8 cellular contexts compared by ENCODE assay signal in genomic region chr1:235073331-235073967, GRCh38. TPM values are rescaled to one million over a fixed set of nuclear protein-coding genes. Genes with fewer than 3 reads are reported as not detected.
DNase-seq lines count a peak whose midpoint lies in the region; ATAC-seq and TF ChIP-seq lines count a peak whose summit lies in the region.

No MANE protein-coding gene starts in this region.

- no peaks in the 10 kb centered on the region for H3K79me1 ChIP-seq in mesenchymal stem cell (replicated peaks; ENCODE audit: low read length, poor library complexity, severe bottlenecking)

- ATAC-seq in upper lobe of left lung (ENCODE audit: low FRiP score in 2 of 2) (peak; percentile 28 to 88), HG03159 (IDR thresholded peaks at IDR 0.05; ENCODE audit: unreplicated experiment) (no peak)

- H3K36me3 ChIP-seq in mesenchymal stem cell (ENCODE audit: control insufficient read depth in 1 of 2, insufficient read depth in 2 of 2, low read depth in 1 of 2, low read length in 2 of 2) (no peaks in the 10 kb centered on the region), upper lobe of left lung (no peaks in the 10 kb centered on the region), adrenal gland (replicated peaks in 1 of 2) (no peaks in the 10 kb centered on the region)

- H3K4ac ChIP-seq in mesenchymal stem cell (ENCODE audit: low read depth in 1 of 2, low read length in 2 of 2) = peak overlapping the region; percentile 68 to 75

- no peaks in the 10 kb centered on the region for H3K9me3 ChIP-seq in mesenchymal stem cell (ENCODE audit: control insufficient read depth, low read length)
- no peaks in the 10 kb centered on the region for H3K9me3 ChIP-seq in upper lobe of left lung
- no peaks in the 10 kb centered on the region for H3K9me3 ChIP-seq in adrenal gland (replicated peaks in 1 of 3)

- intact Hi-C loops in adrenal gland (cut with DNase I) = loop anchor here in 1 of 2 donors (5.0 kb wide), 1 partner anchor 86 kb away; no protein-coding TSS in a partner anchor

- peak overlapping the region; percentile 83 to 95 for H2BK12ac ChIP-seq in mesenchymal stem cell (ENCODE audit: low read length in 2 of 2)

- TF ChIP-seq POLR2A in upper lobe of left lung (IDR thresholded peaks at IDR 0.05) (peak in 2 of 4 donors; percentile 23 to 75), adrenal gland (IDR thresholded peaks at IDR 0.05) (no peak)

- H2BK120ac ChIP-seq in mesenchymal stem cell (ENCODE audit: low read depth, low read length) = no peak overlapping the region

- H4K8ac ChIP-seq in mesenchymal stem cell (ENCODE audit: low read length) = peak overlapping the region; percentile 56

- TF ChIP-seq EP300 in upper lobe of left lung (IDR thresholded peaks at IDR 0.05) = peak; percentile 69 to 99 (median 92)

- WGBS in mesenchymal stem cell = 97% methylated on average over 20 of the region's 20 CpGs
- WGBS in upper lobe of left lung, 2 donors = 34 to 81% methylated on average over 3 to 20 of the region's 20 CpGs
- WGBS in adrenal gland, 4 donors = 77 to 92% (median 89%) methylated on average over 15 to 20 of the region's 20 CpGs

- H3K4me2 ChIP-seq in mesenchymal stem cell (ENCODE audit: low read length, poor library complexity, severe bottlenecking) = no peak overlapping the region

- H3K27me3 ChIP-seq in mesenchymal stem cell (ENCODE audit: control insufficient read depth in 1 of 2, insufficient read depth in 1 of 2, low read length in 2 of 2) (no peaks in the 10 kb centered on the region), upper lobe of left lung (no peaks in the 10 kb centered on the region), adrenal gland (no peaks in the 10 kb centered on the region)

- H3K18ac ChIP-seq in mesenchymal stem cell (ENCODE audit: low read depth in 1 of 2, low read length in 2 of 2) = peak overlapping the region; percentile 79 to 91

- H3K14ac ChIP-seq in mesenchymal stem cell (ENCODE audit: low read length in 2 of 2) = peak overlapping the region in 1 of 2 experiments; percentile 44

- H3K4me3 ChIP-seq in mesenchymal stem cell (ENCODE audit: insufficient read depth in 1 of 2, low read depth in 1 of 2, low read length in 2 of 2) (no peak overlapping the region), upper lobe of left lung (no peak overlapping the region), adrenal gland (no peak overlapping the region)

- peaks cover 34% of the 10 kb centered on the region for H3K4me1 ChIP-seq in mesenchymal stem cell (ENCODE audit: control insufficient read depth, insufficient read depth, low read depth, low read length)
- H3K4me1 ChIP-seq in upper lobe of left lung = peaks cover 42 to 73% (median 58%) of the 10 kb centered on the region in 4 donors
- peaks cover 27 to 35% of the 10 kb centered on the region in 2 donors for H3K4me1 ChIP-seq in adrenal gland (replicated peaks in 1 of 2)

- TF ChIP-seq CTCF in upper lobe of left lung (IDR thresholded peaks at IDR 0.05) = peak in 4 of 6 experiments; percentile 17 to 48 (median 30)
- no peak for TF ChIP-seq CTCF in adrenal gland (IDR thresholded peaks at IDR 0.05)

- H2AK5ac ChIP-seq in mesenchymal stem cell (ENCODE audit: low read length, severe bottlenecking) = peak overlapping the region; percentile 27

- H4K91ac ChIP-seq in mesenchymal stem cell (ENCODE audit: low read length) = peak overlapping the region; percentile 79

- H2BK5ac ChIP-seq in mesenchymal stem cell (ENCODE audit: low read depth, low read length, poor library complexity, severe bottlenecking) = no peak overlapping the region

- DNase-seq in DMS53 (lab: John Stamatoyannopoulos, UW) (peak; percentile 70), DMS53 treated with DMSO at 0.1 percent for 48 hours (lab: John Stamatoyannopoulos, UW; ENCODE audit: unreplicated experiment) (no peak), mesenchymal stem cell (no peak), upper lobe of left lung (peak; percentile 81 to 94), adrenal gland (no peak), inferior parietal cortex (ENCODE audit: extremely low spot score) (no peak)

- peak overlapping the region; percentile 88 for H3K9ac ChIP-seq in mesenchymal stem cell (ENCODE audit: low read length)

- no peak overlapping the region for H3K23ac ChIP-seq in mesenchymal stem cell (ENCODE audit: low read length in 2 of 2)

- no peak overlapping the region for H2AFZ ChIP-seq in mesenchymal stem cell (ENCODE audit: low read depth, low read length)

- peak overlapping the region; percentile 65 for H2BK15ac ChIP-seq in mesenchymal stem cell (ENCODE audit: low read depth, poor library complexity, severe bottlenecking)

- H3K27ac ChIP-seq in cingulate gyrus (ENCODE audit: low read depth, low read length) (peak overlapping the region; percentile 80), mesenchymal stem cell (ENCODE audit: low read length, poor library complexity, severe bottlenecking) (no peak overlapping the region), upper lobe of left lung (peak overlapping the region; percentile 92 to 94 (median 94)), adrenal gland (peak overlapping the region in 2 of 5 donors; percentile 81 to 94)

RNA-seq across cellular contexts. Expression of gene TOMM20, which starts 55.2 kb away (rescaled TPM):
- 99.5 TPM for polyA plus RNA-seq in mesenchymal stem cell (2013, experiment 1 of 2)
- 104 TPM for polyA plus RNA-seq in mesenchymal stem cell (2013, experiment 2 of 2)
- total RNA-seq in upper lobe of left lung (100 to 1,000 TPM in 2 of 6 donors, 10 to 100 TPM in 4; 37.6 to 124 (median 89.8) TPM), adrenal gland (100 to 1,000 TPM in 5 of 8 donors, 10 to 100 TPM in 3; 84.5 to 144 (median 121) TPM)
- polyA plus RNA-seq in adrenal gland = 100 to 1,000 TPM in 1 of 3 donors, 10 to 100 TPM in 2; 61.7 to 116 (median 62.7) TPM

Comparison
In these comparisons a context has a peak if more than half of its experiments do, and no peak if none do; other contexts are left out.
1. DNase-seq: peak in DMS53 (single experiment) and upper lobe of left lung (2 of 2); none in DMS53 treated with DMSO at 0.1 percent for 48 hours (single experiment), mesenchymal stem cell (single experiment), adrenal gland (0 of 7) and inferior parietal cortex (single experiment).
2. CTCF ChIP-seq: peak in upper lobe of left lung (4 of 6); none in adrenal gland (0 of 6).